1 cellular context compared by ENCODE assay signal in the genomic region with DNA sequence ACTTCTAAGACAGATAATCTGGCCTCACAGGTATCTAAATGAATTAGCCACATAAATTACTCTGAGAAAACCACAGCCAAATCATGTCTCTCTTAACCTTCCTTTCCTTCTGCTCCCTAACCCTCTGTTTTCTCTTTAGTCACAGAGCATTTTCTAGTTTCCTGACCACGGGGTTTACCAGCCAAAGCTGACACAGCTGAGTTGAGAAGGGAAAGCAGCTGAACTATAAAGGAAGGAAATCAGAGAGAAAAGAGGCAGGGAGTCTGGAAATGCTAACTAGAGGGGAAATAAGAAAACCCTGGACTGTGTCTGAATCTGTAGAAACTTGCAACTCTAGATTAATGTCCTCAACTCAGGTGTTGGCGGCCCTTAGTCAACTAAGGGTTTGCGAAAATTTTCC.
TF ChIP-seq lines count a peak whose summit lies in the region.

No MANE protein-coding gene starts in this region.

TF ChIP-seq in HepG2, 621 proteins besides CTCF, POLR2A, EP300 and RAD21 (continued from another document):
- TF ChIP-seq, protein P1, sequence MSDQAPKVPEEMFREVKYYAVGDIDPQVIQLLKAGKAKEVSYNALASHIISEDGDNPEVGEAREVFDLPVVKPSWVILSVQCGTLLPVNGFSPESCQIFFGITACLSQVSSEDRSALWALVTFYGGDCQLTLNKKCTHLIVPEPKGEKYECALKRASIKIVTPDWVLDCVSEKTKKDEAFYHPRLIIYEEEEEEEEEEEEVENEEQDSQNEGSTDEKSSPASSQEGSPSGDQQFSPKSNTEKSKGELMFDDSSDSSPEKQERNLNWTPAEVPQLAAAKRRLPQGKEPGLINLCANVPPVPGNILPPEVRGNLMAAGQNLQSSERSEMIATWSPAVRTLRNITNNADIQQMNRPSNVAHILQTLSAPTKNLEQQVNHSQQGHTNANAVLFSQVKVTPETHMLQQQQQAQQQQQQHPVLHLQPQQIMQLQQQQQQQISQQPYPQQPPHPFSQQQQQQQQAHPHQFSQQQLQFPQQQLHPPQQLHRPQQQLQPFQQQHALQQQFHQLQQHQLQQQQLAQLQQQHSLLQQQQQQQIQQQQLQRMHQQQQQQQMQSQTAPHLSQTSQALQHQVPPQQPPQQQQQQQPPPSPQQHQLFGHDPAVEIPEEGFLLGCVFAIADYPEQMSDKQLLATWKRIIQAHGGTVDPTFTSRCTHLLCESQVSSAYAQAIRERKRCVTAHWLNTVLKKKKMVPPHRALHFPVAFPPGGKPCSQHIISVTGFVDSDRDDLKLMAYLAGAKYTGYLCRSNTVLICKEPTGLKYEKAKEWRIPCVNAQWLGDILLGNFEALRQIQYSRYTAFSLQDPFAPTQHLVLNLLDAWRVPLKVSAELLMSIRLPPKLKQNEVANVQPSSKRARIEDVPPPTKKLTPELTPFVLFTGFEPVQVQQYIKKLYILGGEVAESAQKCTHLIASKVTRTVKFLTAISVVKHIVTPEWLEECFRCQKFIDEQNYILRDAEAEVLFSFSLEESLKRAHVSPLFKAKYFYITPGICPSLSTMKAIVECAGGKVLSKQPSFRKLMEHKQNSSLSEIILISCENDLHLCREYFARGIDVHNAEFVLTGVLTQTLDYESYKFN (CRISPR knock-in tag; conservative IDR thresholded peaks at IDR 0.05) = no peak
- TF ChIP-seq ZNF816 (CRISPR knock-in tag; IDR thresholded peaks at IDR 0.05; ENCODE audit: borderline replicate concordance) = no peak
- no peak for TF ChIP-seq JUND (CRISPR knock-in tag; IDR thresholded peaks at IDR 0.05)
- TF ChIP-seq, protein P2, sequence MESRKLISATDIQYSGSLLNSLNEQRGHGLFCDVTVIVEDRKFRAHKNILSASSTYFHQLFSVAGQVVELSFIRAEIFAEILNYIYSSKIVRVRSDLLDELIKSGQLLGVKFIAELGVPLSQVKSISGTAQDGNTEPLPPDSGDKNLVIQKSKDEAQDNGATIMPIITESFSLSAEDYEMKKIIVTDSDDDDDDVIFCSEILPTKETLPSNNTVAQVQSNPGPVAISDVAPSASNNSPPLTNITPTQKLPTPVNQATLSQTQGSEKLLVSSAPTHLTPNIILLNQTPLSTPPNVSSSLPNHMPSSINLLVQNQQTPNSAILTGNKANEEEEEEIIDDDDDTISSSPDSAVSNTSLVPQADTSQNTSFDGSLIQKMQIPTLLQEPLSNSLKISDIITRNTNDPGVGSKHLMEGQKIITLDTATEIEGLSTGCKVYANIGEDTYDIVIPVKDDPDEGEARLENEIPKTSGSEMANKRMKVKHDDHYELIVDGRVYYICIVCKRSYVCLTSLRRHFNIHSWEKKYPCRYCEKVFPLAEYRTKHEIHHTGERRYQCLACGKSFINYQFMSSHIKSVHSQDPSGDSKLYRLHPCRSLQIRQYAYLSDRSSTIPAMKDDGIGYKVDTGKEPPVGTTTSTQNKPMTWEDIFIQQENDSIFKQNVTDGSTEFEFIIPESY (CRISPR knock-in tag; IDR thresholded peaks at IDR 0.05) = no peak
- TF ChIP-seq PHF20 (CRISPR knock-in tag; IDR thresholded peaks at IDR 0.05) = no peak
- TF ChIP-seq HOXA5 (CRISPR knock-in tag; IDR thresholded peaks at IDR 0.05) = no peak
- TF ChIP-seq BHLHE40 (IDR thresholded peaks at IDR 0.05; ENCODE audit: low read length) = no peak
- TF ChIP-seq, protein P3, sequence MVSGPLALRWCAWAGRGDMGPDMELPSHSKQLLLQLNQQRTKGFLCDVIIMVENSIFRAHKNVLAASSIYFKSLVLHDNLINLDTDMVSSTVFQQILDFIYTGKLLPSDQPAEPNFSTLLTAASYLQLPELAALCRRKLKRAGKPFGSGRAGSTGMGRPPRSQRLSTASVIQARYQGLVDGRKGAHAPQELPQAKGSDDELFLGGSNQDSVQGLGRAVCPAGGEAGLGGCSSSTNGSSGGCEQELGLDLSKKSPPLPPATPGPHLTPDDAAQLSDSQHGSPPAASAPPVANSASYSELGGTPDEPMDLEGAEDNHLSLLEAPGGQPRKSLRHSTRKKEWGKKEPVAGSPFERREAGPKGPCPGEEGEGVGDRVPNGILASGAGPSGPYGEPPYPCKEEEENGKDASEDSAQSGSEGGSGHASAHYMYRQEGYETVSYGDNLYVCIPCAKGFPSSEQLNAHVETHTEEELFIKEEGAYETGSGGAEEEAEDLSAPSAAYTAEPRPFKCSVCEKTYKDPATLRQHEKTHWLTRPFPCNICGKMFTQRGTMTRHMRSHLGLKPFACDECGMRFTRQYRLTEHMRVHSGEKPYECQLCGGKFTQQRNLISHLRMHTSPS (CRISPR knock-in tag; IDR thresholded peaks at IDR 0.05; ENCODE audit: low read depth) = no peak
- TF ChIP-seq, protein P4, sequence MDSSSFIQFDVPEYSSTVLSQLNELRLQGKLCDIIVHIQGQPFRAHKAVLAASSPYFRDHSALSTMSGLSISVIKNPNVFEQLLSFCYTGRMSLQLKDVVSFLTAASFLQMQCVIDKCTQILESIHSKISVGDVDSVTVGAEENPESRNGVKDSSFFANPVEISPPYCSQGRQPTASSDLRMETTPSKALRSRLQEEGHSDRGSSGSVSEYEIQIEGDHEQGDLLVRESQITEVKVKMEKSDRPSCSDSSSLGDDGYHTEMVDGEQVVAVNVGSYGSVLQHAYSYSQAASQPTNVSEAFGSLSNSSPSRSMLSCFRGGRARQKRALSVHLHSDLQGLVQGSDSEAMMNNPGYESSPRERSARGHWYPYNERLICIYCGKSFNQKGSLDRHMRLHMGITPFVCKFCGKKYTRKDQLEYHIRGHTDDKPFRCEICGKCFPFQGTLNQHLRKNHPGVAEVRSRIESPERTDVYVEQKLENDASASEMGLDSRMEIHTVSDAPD (CRISPR knock-in tag; IDR thresholded peaks at IDR 0.05) = no peak
- TF ChIP-seq SRY (CRISPR knock-in tag; IDR thresholded peaks at IDR 0.05) = no peak
- TF ChIP-seq MXI1 (IDR thresholded peaks at IDR 0.05; ENCODE audit: borderline replicate concordance, low read depth, low read length) = no peak
- TF ChIP-seq, protein P5, sequence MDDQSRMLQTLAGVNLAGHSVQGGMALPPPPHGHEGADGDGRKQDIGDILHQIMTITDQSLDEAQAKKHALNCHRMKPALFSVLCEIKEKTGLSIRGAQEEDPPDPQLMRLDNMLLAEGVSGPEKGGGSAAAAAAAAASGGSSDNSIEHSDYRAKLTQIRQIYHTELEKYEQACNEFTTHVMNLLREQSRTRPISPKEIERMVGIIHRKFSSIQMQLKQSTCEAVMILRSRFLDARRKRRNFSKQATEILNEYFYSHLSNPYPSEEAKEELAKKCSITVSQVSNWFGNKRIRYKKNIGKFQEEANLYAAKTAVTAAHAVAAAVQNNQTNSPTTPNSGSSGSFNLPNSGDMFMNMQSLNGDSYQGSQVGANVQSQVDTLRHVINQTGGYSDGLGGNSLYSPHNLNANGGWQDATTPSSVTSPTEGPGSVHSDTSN (CRISPR knock-in tag; IDR thresholded peaks at IDR 0.05; ENCODE audit: borderline replicate concordance) = no peak
- TF ChIP-seq, protein P6, sequence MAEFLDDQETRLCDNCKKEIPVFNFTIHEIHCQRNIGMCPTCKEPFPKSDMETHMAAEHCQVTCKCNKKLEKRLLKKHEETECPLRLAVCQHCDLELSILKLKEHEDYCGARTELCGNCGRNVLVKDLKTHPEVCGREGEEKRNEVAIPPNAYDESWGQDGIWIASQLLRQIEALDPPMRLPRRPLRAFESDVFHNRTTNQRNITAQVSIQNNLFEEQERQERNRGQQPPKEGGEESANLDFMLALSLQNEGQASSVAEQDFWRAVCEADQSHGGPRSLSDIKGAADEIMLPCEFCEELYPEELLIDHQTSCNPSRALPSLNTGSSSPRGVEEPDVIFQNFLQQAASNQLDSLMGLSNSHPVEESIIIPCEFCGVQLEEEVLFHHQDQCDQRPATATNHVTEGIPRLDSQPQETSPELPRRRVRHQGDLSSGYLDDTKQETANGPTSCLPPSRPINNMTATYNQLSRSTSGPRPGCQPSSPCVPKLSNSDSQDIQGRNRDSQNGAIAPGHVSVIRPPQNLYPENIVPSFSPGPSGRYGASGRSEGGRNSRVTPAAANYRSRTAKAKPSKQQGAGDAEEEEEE (CRISPR knock-in tag; IDR thresholded peaks at IDR 0.05; ENCODE audit: borderline replicate concordance) = no peak
- no peak for TF ChIP-seq KDM2A (CRISPR knock-in tag; IDR thresholded peaks at IDR 0.05; ENCODE audit: borderline replicate concordance, low read depth)
- TF ChIP-seq SKI (IDR thresholded peaks at IDR 0.05; ENCODE audit: partially characterized antibody) = no peak
- no peak for TF ChIP-seq RFX3 (CRISPR knock-in tag; IDR thresholded peaks at IDR 0.05)
- no peak for TF ChIP-seq KLF9 (CRISPR knock-in tag; IDR thresholded peaks at IDR 0.05; ENCODE audit: low read depth)
- no peak for TF ChIP-seq ZNF224 (CRISPR knock-in tag; IDR thresholded peaks at IDR 0.05)
